12 cellular contexts compared by ENCODE assay signal in the genomic region with DNA sequence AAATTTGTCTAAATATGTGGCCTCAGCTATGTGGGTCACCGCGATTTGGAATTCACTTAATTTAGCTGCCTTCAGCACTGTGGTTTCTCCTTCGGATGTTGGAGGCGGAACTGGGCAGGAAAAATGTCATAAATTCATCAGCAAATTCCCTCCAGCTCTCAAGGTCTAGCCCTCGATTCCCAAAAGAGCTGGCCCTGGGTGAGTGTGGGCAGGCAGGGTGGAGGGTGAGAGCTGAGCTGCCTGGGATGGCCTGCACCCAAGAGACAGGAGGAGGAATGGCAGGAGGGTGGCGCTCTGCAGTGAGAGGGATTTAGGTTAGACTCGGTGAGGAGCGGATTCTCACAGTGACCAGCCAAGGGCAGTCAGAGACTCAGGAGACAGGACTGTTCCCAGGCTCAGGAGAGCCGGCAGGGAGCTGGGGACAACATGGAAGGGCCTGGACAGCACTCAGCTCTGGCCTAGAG. TPM values are rescaled to one million over a fixed set of nuclear protein-coding genes. Genes with fewer than 3 reads are reported as not detected.
DNase-seq lines count a peak whose midpoint lies in the region; ATAC-seq and TF ChIP-seq lines count a peak whose summit lies in the region.
"Had no signal": no experiment of that assay in that cellular context is flagged by ENCODE, and none has a peak within 500 bp of the region (broad histone marks: within the 10 kb centered on the region; RNA-seq: fewer than 3 reads in every experiment).

No MANE protein-coding gene starts in this region.

- TF ChIP-seq CTCF in RWPE1 (conservative IDR thresholded peaks at IDR 0.05; ENCODE audit: low read depth) = no peak

- peak overlapping the region; percentile 98 for H3K27ac Mint-ChIP-seq in dendritic cell treated with granulocyte-macrophage colony-stimulating factor and Interleukin-4, amounts not matched to agents 40 ng/mL and 50 ng/mL, for 4 days
- no peak overlapping the region for H3K27ac Mint-ChIP-seq in stimulated activated memory B cell treated with anti-CD40 and anti-IgM and Interleukin-4, amounts not matched to agents 10 μg/mL and 1 μg/mL and 100 μg/mL, for 72 hours

- no peaks in the 10 kb centered on the region for H3K9me3 Mint-ChIP-seq in dendritic cell treated with granulocyte-macrophage colony-stimulating factor and Interleukin-4, amounts not matched to agents 40 ng/mL and 50 ng/mL, for 4 days
- no peaks in the 10 kb centered on the region for H3K9me3 Mint-ChIP-seq in stimulated activated memory B cell treated with anti-CD40 and anti-IgM and Interleukin-4, amounts not matched to agents 10 μg/mL and 1 μg/mL and 100 μg/mL, for 72 hours
- H3K9me3 Mint-ChIP-seq: nephron progenitor cell had no signal

- intact Hi-C loops in dendritic cell treated with granulocyte-macrophage colony-stimulating factor and Interleukin-4, amounts not matched to agents 40 ng/mL and 50 ng/mL, for 4 days (cut with micrococcal nuclease) = loop anchor here (2.0 kb wide), 1 partner anchor 24 kb away; no protein-coding TSS in a partner anchor

- peaks cover 31% of the 10 kb centered on the region for H3K36me3 Mint-ChIP-seq in dendritic cell treated with granulocyte-macrophage colony-stimulating factor and Interleukin-4, amounts not matched to agents 40 ng/mL and 50 ng/mL, for 4 days (ENCODE audit: low read depth)
- H3K36me3 Mint-ChIP-seq in stimulated activated memory B cell treated with anti-CD40 and anti-IgM and Interleukin-4, amounts not matched to agents 10 μg/mL and 1 μg/mL and 100 μg/mL, for 72 hours = no peaks in the 10 kb centered on the region

- H3K4me1 Mint-ChIP-seq in dendritic cell treated with granulocyte-macrophage colony-stimulating factor and Interleukin-4, amounts not matched to agents 40 ng/mL and 50 ng/mL, for 4 days (ENCODE audit: low read depth) = peaks cover 87% of the 10 kb centered on the region
- H3K4me1 Mint-ChIP-seq in stimulated activated memory B cell treated with anti-CD40 and anti-IgM and Interleukin-4, amounts not matched to agents 10 μg/mL and 1 μg/mL and 100 μg/mL, for 72 hours = peaks cover 9% of the 10 kb centered on the region

- CTCF ChIA-PET in RWPE1 (lab: Yijun Ruan, JAX) = interaction anchor here (0.7 to 1.7 kb wide), 2 partner anchors 28 to 146 kb away, joined by 3 to 4 read pairs; no protein-coding TSS in a partner anchor

- DNase-seq in AG08395 (ENCODE audit: low spot score) (peak; percentile 76), RWPE1 (ENCODE audit: low spot score) (no peak), myocyte (ENCODE audit: low read depth) (peak; percentile 87), NCI-H345 (lab: John Stamatoyannopoulos, UW) (no peak)
- no peak for DNase-seq in effector CD4-positive, alpha-beta T cell
- DNase-seq: activated T-cell treated with anti-CD3 and anti-CD28 coated beads for 4 hours, cortex of kidney, nephron progenitor cell, T-helper 9 cell had no signal

- ATAC-seq in GM19397 (IDR thresholded peaks at IDR 0.05; ENCODE audit: unreplicated experiment) = no peak
- no peak for ATAC-seq in stimulated activated memory B cell treated with anti-CD40 and anti-IgM and Interleukin-4, amounts not matched to agents 10 μg/mL and 1 μg/mL and 100 μg/mL, for 72 hours

- POLR2A ChIA-PET in RWPE1 (lab: Yijun Ruan, JAX; ENCODE audit: low non-redundant PET) = interaction anchor here (0.6 kb wide), 1 partner anchor 41 kb away, joined by 3 read pairs; no protein-coding TSS in a partner anchor

- H3K27me3 Mint-ChIP-seq in dendritic cell treated with granulocyte-macrophage colony-stimulating factor and Interleukin-4, amounts not matched to agents 40 ng/mL and 50 ng/mL, for 4 days = peaks cover 9% of the 10 kb centered on the region
- H3K27me3 Mint-ChIP-seq in stimulated activated memory B cell treated with anti-CD40 and anti-IgM and Interleukin-4, amounts not matched to agents 10 μg/mL and 1 μg/mL and 100 μg/mL, for 72 hours = peaks cover 53% of the 10 kb centered on the region

- H3K4me3 Mint-ChIP-seq in dendritic cell treated with granulocyte-macrophage colony-stimulating factor and Interleukin-4, amounts not matched to agents 40 ng/mL and 50 ng/mL, for 4 days = peak overlapping the region; percentile 48
- H3K4me3 Mint-ChIP-seq in stimulated activated memory B cell treated with anti-CD40 and anti-IgM and Interleukin-4, amounts not matched to agents 10 μg/mL and 1 μg/mL and 100 μg/mL, for 72 hours = no peak overlapping the region
- H3K4me3 Mint-ChIP-seq: nephron progenitor cell had no signal

- H3K27ac ChIP-seq in RWPE1 = peak overlapping the region; percentile 64

RNA-seq across cellular contexts. Expression of gene FEM1B, which starts 57.1 kb away (rescaled TPM):
- total RNA-seq in myocyte = 55.5 and 58.5 TPM in 2 replicates
- polyA plus RNA-seq in myocyte (2012) = 35.0 TPM

Comparison
In these comparisons a context has a peak if more than half of its experiments do, and no peak if none do; other contexts are left out.
1. DNase-seq: peak in AG08395 (single experiment) and myocyte (single experiment); none in RWPE1 (single experiment), effector CD4-positive, alpha-beta T cell (single experiment) and NCI-H345 (single experiment).